Comparison of ENCODE assay signal across 9 cellular contexts in genomic region chr9:137461663-137462395, GRCh38.
DNase-seq lines count a peak whose midpoint lies in the region; ATAC-seq, FAIRE-seq and TF ChIP-seq lines count a peak whose summit lies in the region.
"Had no signal": no experiment of that assay in that cellular context is flagged by ENCODE, and none has a peak within 500 bp of the region (broad histone marks: within the 10 kb centered on the region; RNA-seq: fewer than 3 reads in every experiment).

No MANE protein-coding gene starts in this region.

- no peak for FAIRE-seq in urothelium cell line (lab: Jason Lieb, UNC)

- peak; percentile 52 for ATAC-seq in GM18511 (IDR thresholded peaks at IDR 0.05; ENCODE audit: unreplicated experiment)
- peak; percentile 42 for ATAC-seq in HG03432 (IDR thresholded peaks at IDR 0.05; ENCODE audit: unreplicated experiment)
- ATAC-seq: Panc1 had no signal

- TF ChIP-seq POLR2A in erythroblast (IDR thresholded peaks at IDR 0.05; ENCODE audit: low read length): no peak

- DNase-seq in activated CD4-positive, alpha-beta T cell treated with anti-CD3 and anti-CD28 coated beads, Interleukin-2, amount 50 U/mL, for 4 hours: peak; percentile 47 to 49
- DNase-seq in erythroblast (lab: John Stamatoyannopoulos, UW) (peak; percentile 87 to 89), NCI-H187 (lab: John Stamatoyannopoulos, UW) (no peak), urothelium cell line (ENCODE audit: low spot score) (no peak), DMS79 (lab: John Stamatoyannopoulos, UW) (no peak)
- DNase-seq in stimulated activated CD4-positive, alpha-beta T cell treated with anti-CD3 and anti-CD28 coated beads, Interleukin-15, amount 100 ng/mL, for 1 hour (ENCODE audit: low read depth in 1 of 2, low spot score in 1 of 2): peak; percentile 39 to 58

Comparison
In these comparisons a context has a peak if more than half of its experiments do, and no peak if none do; other contexts are left out.
1. DNase-seq: peak in activated CD4-positive, alpha-beta T cell treated with anti-CD3 and anti-CD28 coated beads, Interleukin-2, amount 50 U/mL, for 4 hours (2 of 2), erythroblast (2 of 2) and stimulated activated CD4-positive, alpha-beta T cell treated with anti-CD3 and anti-CD28 coated beads, Interleukin-15, amount 100 ng/mL, for 1 hour (2 of 2); none in NCI-H187 (0 of 2), urothelium cell line (single experiment) and DMS79 (single experiment).